10 cellular contexts compared by ENCODE assay signal in genomic region chr1:24186031-24186710, GRCh38. TPM values are rescaled to one million over a fixed set of nuclear protein-coding genes. Genes with fewer than 3 reads are reported as not detected.
DNase-seq lines count a peak whose midpoint lies in the region; ATAC-seq and TF ChIP-seq lines count a peak whose summit lies in the region.
"Had no signal": no experiment of that assay in that cellular context is flagged by ENCODE, and none has a peak within 500 bp of the region (broad histone marks: within the 10 kb centered on the region; RNA-seq: fewer than 3 reads in every experiment).

No MANE protein-coding gene starts in this region.

- H3K4me3 ChIP-seq in BLaER1 (peak overlapping the region; percentile 72), HUES64 (ENCODE audit: low read length) (peak overlapping the region; percentile 69), mammary epithelial cell (replicated peaks in 1 of 3; ENCODE audit: insufficient read depth in 1 of 3, low read depth in 2 of 3, low read length in 3 of 3) (peak overlapping the region; percentile 53 to 62 (median 58)), mucosa of stomach (ENCODE audit: low read length) (peak overlapping the region; percentile 65)

- H3K9ac ChIP-seq in BLaER1: peak overlapping the region; percentile 73; the same call in 1 of the 2 replicates
- H3K9ac ChIP-seq in HUES64 (ENCODE audit: low read depth, low read length): 0 out of 2 replicates have a peak overlapping the region, but pooled peaks have one; percentile 79
- H3K9ac ChIP-seq in mammary epithelial cell (ENCODE audit: insufficient read depth, low read length): peak overlapping the region; percentile 40
- peak overlapping the region; percentile 83 for H3K9ac ChIP-seq in mucosa of stomach (ENCODE audit: low read length)

- dilution Hi-C loops in mammary epithelial cell (cut with HindIII; ENCODE audit: low sequenced_read_pairs): no loop called here

- H2AFZ ChIP-seq in mammary epithelial cell (ENCODE audit: low read depth, low read length): peak overlapping the region; percentile 97

- DNase-seq in mammary epithelial cell: no peak
- DNase-seq in A172 (ENCODE audit: low spot score): no peak
- DNase-seq in superior temporal gyrus (ENCODE audit: extremely low spot score): no peak
- DNase-seq in NCI-H2081 treated with DMSO at 0.1 percent for 48 hours (lab: John Stamatoyannopoulos, UW): no peak

- H3K27me3 ChIP-seq in BLaER1 (peaks cover 29% of the 10 kb centered on the region), HUES64 (ENCODE audit: insufficient read depth, low read length) (peaks cover 18% of the 10 kb centered on the region; the same call in 1 of the 2 replicates), mammary epithelial cell (ENCODE audit: insufficient read depth, low read length) (no peaks in the 10 kb centered on the region), mucosa of stomach (ENCODE audit: control insufficient read depth, insufficient read depth, low read length) (peaks cover 4% of the 10 kb centered on the region)

- peaks cover 70% of the 10 kb centered on the region for H3K4me1 ChIP-seq in BLaER1
- no peaks in the 10 kb centered on the region for H3K4me1 ChIP-seq in HUES64 (ENCODE audit: insufficient read depth, low read length)
- peaks cover 32% of the 10 kb centered on the region for H3K4me1 ChIP-seq in mammary epithelial cell (ENCODE audit: insufficient read depth, low read length)
- peaks cover 25% of the 10 kb centered on the region for H3K4me1 ChIP-seq in mucosa of stomach (ENCODE audit: control insufficient read depth, insufficient read depth, low read length)

- intact Hi-C loops in mammary epithelial cell (cut with micrococcal nuclease): loop anchor here (1.0 kb wide), 1 partner anchor 36 kb away; no protein-coding TSS in a partner anchor

- H3K9me3 ChIP-seq in BLaER1: no peaks in the 10 kb centered on the region
- H3K9me3 ChIP-seq in HUES64 (ENCODE audit: insufficient read depth, low read depth, low read length): no peaks in the 10 kb centered on the region
- no peaks in the 10 kb centered on the region for H3K9me3 ChIP-seq in mammary epithelial cell (replicated peaks; ENCODE audit: insufficient read depth, low read length)
- H3K9me3 ChIP-seq in mucosa of stomach (ENCODE audit: control insufficient read depth, low read length): no peaks in the 10 kb centered on the region

- in situ Hi-C loops in mammary epithelial cell (cut with MboI; ENCODE audit: low sequenced_read_pairs in 2 of 2): loop anchor here in 1 of 2 donors (25.0 kb wide), 1 partner anchor 451 kb away; the partner anchor contains the start of gene SRRM1

- no peak for ATAC-seq in GM21619 (IDR thresholded peaks at IDR 0.05; ENCODE audit: unreplicated experiment)

- CTCF ChIA-PET in mammary epithelial cell (lab: Charles Lee; ENCODE audit: low non-redundant PET): no interaction called here

- no peak overlapping the region for H3K27ac ChIP-seq in BLaER1
- no peak overlapping the region for H3K27ac ChIP-seq in HUES64 (ENCODE audit: low read depth, low read length)
- no peak overlapping the region for H3K27ac ChIP-seq in mammary epithelial cell (ENCODE audit: insufficient read depth, low read depth, low read length)

- 65% methylated on average over 11 of the region's 13 CpGs for WGBS in HUES64
- 28% methylated on average over 10 of the region's 13 CpGs for WGBS in mammary epithelial cell (ENCODE audit: low coverage, missing lambda C conversion rate)

- BruUV-seq in mammary epithelial cell (replicated peaks; lab: Mats Ljungman, UMichigan): TSS peak; percentile 72

- TF ChIP-seq CTCF in mammary epithelial cell (conservative IDR thresholded peaks at IDR 0.05 in 1 of 2, IDR thresholded peaks at IDR 0.05 in 1 of 2; ENCODE audit: extremely low read depth in 1 of 2, insufficient read depth in 1 of 2, low read depth in 1 of 2, low read length in 2 of 2): no peak

- H3K36me3 ChIP-seq in BLaER1: no peaks in the 10 kb centered on the region
- H3K36me3 ChIP-seq in HUES64 (ENCODE audit: insufficient read depth, low read length): no peaks in the 10 kb centered on the region
- no peaks in the 10 kb centered on the region for H3K36me3 ChIP-seq in mammary epithelial cell (ENCODE audit: insufficient read depth, low read length)
- H3K36me3 ChIP-seq in mucosa of stomach (ENCODE audit: control insufficient read depth, insufficient read depth, low read length): no peaks in the 10 kb centered on the region

- H3K4me2 ChIP-seq in BLaER1 (peak overlapping the region; percentile 91), mammary epithelial cell (ENCODE audit: insufficient read depth, low read depth, low read length) (peak overlapping the region; percentile 98)

- H3K79me2 ChIP-seq in mammary epithelial cell (ENCODE audit: insufficient read depth, low read length): no peaks in the 10 kb centered on the region

- H4K20me1 ChIP-seq in BLaER1: no peaks in the 10 kb centered on the region
- no peaks in the 10 kb centered on the region for H4K20me1 ChIP-seq in mammary epithelial cell (ENCODE audit: insufficient read depth, low read length)

RNA-seq across cellular contexts. Expression of gene IFNLR1, which starts 0.9 kb away (rescaled TPM):
- polyA plus RNA-seq in HUES64 (2013, experiment 1 of 2): 2.5 TPM
- polyA plus RNA-seq in HUES64 (2013, experiment 2 of 2): 2.9 TPM
- 10 to 100 TPM in 1 of 2 donors, 1 to 10 TPM in 1; 7.8 to 12.5 TPM for total RNA-seq in mammary epithelial cell
- 5.9 TPM for polyA plus RNA-seq in mammary epithelial cell
- 9.1 TPM for polyA minus RNA-seq in mammary epithelial cell
- total RNA-seq in A172 (2014; rRNA removed; shearing (Covaris generic)): not detected in 2 replicates

RNA-seq across cellular contexts. Expression of gene IL22RA1, which starts 43.2 kb away (rescaled TPM):
- 0.15 TPM for polyA plus RNA-seq in HUES64 (2013, experiment 1 of 2)
- polyA plus RNA-seq in HUES64 (2013, experiment 2 of 2): 0.25 TPM
- total RNA-seq in mammary epithelial cell: 1 to 10 TPM in 1 of 2 donors, under 1 TPM in 1; 0.50 to 3.3 TPM
- 2.7 TPM for polyA plus RNA-seq in mammary epithelial cell
- 0.62 TPM for polyA minus RNA-seq in mammary epithelial cell
- total RNA-seq in A172 (2014; rRNA removed; shearing (Covaris generic)): 0.53 and 2.1 TPM in 2 replicates
- total RNA-seq: Daoy; T-helper 2 cell treated with Interferon-gamma antibody and Interleukin-4, amounts not matched to agents 100 ng/mL and 5 ng/mL, for 36 hours had no signal
